Comparison of ENCODE assay signal across 12 cellular contexts in genomic region chr2:44964704-44965343, GRCh38. TPM values are rescaled to one million over a fixed set of nuclear protein-coding genes. Genes with fewer than 3 reads are reported as not detected.
DNase-seq lines count a peak whose midpoint lies in the region; ATAC-seq, FAIRE-seq and TF ChIP-seq lines count a peak whose summit lies in the region.
"Had no signal": no experiment of that assay in that cellular context is flagged by ENCODE, and none has a peak within 500 bp of the region (broad histone marks: within the 10 kb centered on the region; RNA-seq: fewer than 3 reads in every experiment).

No MANE protein-coding gene starts in this region.

- no peak overlapping the region for H3K27ac ChIP-seq in OCI-LY7 (ENCODE audit: low read depth, low read length, poor library complexity, severe bottlenecking)
- H3K27ac ChIP-seq in spleen, result no peak overlapping the region

- H3K79me2 ChIP-seq in OCI-LY7 (ENCODE audit: insufficient read depth, low read depth, low read length), result no peaks in the 10 kb centered on the region

- H3K36me3 ChIP-seq in OCI-LY7 (ENCODE audit: insufficient read depth, low read length) (no peaks in the 10 kb centered on the region), spleen (no peaks in the 10 kb centered on the region)

- H3K4me1 Mint-ChIP-seq in activated T-cell treated with anti-CD3 and anti-CD28 coated beads, Interleukin-2, amount 50 U/mL, for 24 hours (ENCODE audit: low read depth), result no peaks in the 10 kb centered on the region
- H3K4me1 Mint-ChIP-seq: activated naive CD4-positive, alpha-beta T cell treated with anti-CD3 and anti-CD28 coated beads, Interleukin-2, amount 50 U/mL, for 24 hours had no signal

- no peaks in the 10 kb centered on the region for H3K9me3 Mint-ChIP-seq in activated T-cell treated with anti-CD3 and anti-CD28 coated beads, Interleukin-2, amount 50 U/mL, for 24 hours
- H3K9me3 Mint-ChIP-seq: activated naive CD4-positive, alpha-beta T cell treated with anti-CD3 and anti-CD28 coated beads, Interleukin-2, amount 50 U/mL, for 24 hours had no signal

- TF ChIP-seq POLR2A in spleen (IDR thresholded peaks at IDR 0.05), result no peak

- BruUV-seq in OCI-LY7 (replicated peaks; lab: Mats Ljungman, UMichigan), result no TSS peak

- CTCF ChIA-PET in HEK293T (lab: Yijun Ruan, JAX), result interaction anchor here (0.7 to 1.2 kb wide), 5 partner anchors 9 to 1954 kb away, joined by 3 to 6 read pairs (median 3); no protein-coding TSS in a partner anchor
- CTCF ChIA-PET in OCI-LY7 (lab: Charles Lee; ENCODE audit: unreplicated experiment), result no interaction called here

- intact Hi-C loops in OCI-LY7 (cut with micrococcal nuclease; ENCODE audit: unreplicated experiment) (no loop called here), spleen (cut with DNase I; ENCODE audit: low total_unique reads) (no loop called here), sciatic nerve (cut with DNase I) (no loop called here)

- H2AFZ ChIP-seq in OCI-LY7 (ENCODE audit: low read length), result no peak overlapping the region

- POLR2A ChIA-PET in HEK293T (lab: Yijun Ruan, JAX) (no interaction called here), OCI-LY7 (lab: Charles Lee) (interaction anchor here (0.6 kb wide), 1 partner anchor 529 kb away, joined by 6 read pairs; no protein-coding TSS in a partner anchor)

- no peak overlapping the region for H3K27ac Mint-ChIP-seq in activated T-cell treated with anti-CD3 and anti-CD28 coated beads, Interleukin-2, amount 50 U/mL, for 24 hours
- H3K27ac Mint-ChIP-seq: activated naive CD4-positive, alpha-beta T cell treated with anti-CD3 and anti-CD28 coated beads, Interleukin-2, amount 50 U/mL, for 24 hours had no signal

- TF ChIP-seq CTCF in OCI-LY7 (conservative IDR thresholded peaks at IDR 0.05; ENCODE audit: low read length) (peak; percentile 68), spleen (IDR thresholded peaks at IDR 0.05 in 8 of 11, conservative IDR thresholded peaks at IDR 0.05 in 3 of 11) (peak in 1 of 11 experiments; percentile 9)

- H3K4me2 ChIP-seq in OCI-LY7 (ENCODE audit: low read length), result no peak overlapping the region; the same call in 1 of the 2 replicates

- no peak overlapping the region for H3K4me3 Mint-ChIP-seq in activated T-cell treated with anti-CD3 and anti-CD28 coated beads, Interleukin-2, amount 50 U/mL, for 24 hours
- H3K4me3 Mint-ChIP-seq: activated naive CD4-positive, alpha-beta T cell treated with anti-CD3 and anti-CD28 coated beads, Interleukin-2, amount 50 U/mL, for 24 hours had no signal

- no peak overlapping the region for H3K4me3 ChIP-seq in OCI-LY7 (ENCODE audit: low read depth, low read length, poor library complexity, severe bottlenecking)
- no peak overlapping the region for H3K4me3 ChIP-seq in spleen

- peak; percentile 98 for FAIRE-seq in islet of Langerhans (lab: Jason Lieb, UNC)

- 23 to 28% (median 25%) methylated on average over 14 to 16 of the region's 16 CpGs for WGBS in spleen, 5 donors

- ATAC-seq in HG03342 (IDR thresholded peaks at IDR 0.05; ENCODE audit: unreplicated experiment) (no peak), sciatic nerve (no peak)

- H3K27me3 Mint-ChIP-seq in activated T-cell treated with anti-CD3 and anti-CD28 coated beads, Interleukin-2, amount 50 U/mL, for 24 hours, result peaks cover 38% of the 10 kb centered on the region

- DNase-seq in COR-L47 (lab: John Stamatoyannopoulos, UW), result peak; percentile 86
- peak; percentile 48 for DNase-seq in HEK293T (ENCODE audit: extremely low spot score)
- DNase-seq in OCI-LY7 (ENCODE audit: low spot score), result peak; percentile 49
- no peak for DNase-seq in spleen
- no peak for DNase-seq in activated T-cell treated with anti-CD3 and anti-CD28 coated beads, Interleukin-2, amount 50 U/mL, for 24 hours
- DNase-seq in sciatic nerve (ENCODE audit: low spot score), result no peak
- DNase-seq: T1000 had no signal

- no peaks in the 10 kb centered on the region for H4K20me1 ChIP-seq in OCI-LY7 (ENCODE audit: insufficient read depth, low read length)

- H3K4me1 ChIP-seq in OCI-LY7 (ENCODE audit: insufficient read depth, low read length, poor library complexity, severe bottlenecking), result no peaks in the 10 kb centered on the region
- no peaks in the 10 kb centered on the region for H3K4me1 ChIP-seq in spleen

- H3K9me3 ChIP-seq in OCI-LY7 (ENCODE audit: low read length) (no peaks in the 10 kb centered on the region), spleen (no peaks in the 10 kb centered on the region)

- H3K9me2 ChIP-seq in OCI-LY7 (ENCODE audit: insufficient read depth, low read length), result no peaks in the 10 kb centered on the region

- no peaks in the 10 kb centered on the region for H3K36me3 Mint-ChIP-seq in activated T-cell treated with anti-CD3 and anti-CD28 coated beads, Interleukin-2, amount 50 U/mL, for 24 hours (ENCODE audit: low read depth)
- H3K36me3 Mint-ChIP-seq: activated naive CD4-positive, alpha-beta T cell treated with anti-CD3 and anti-CD28 coated beads, Interleukin-2, amount 50 U/mL, for 24 hours had no signal

- peaks cover 0 to 61% (median 9%) of the 10 kb centered on the region in 7 donors for H3K27me3 ChIP-seq in spleen (replicated peaks in 1 of 7)

TF ChIP-seq in HEK293T, 16 proteins besides CTCF, POLR2A, EP300 and RAD21:
- TF ChIP-seq SP1 (IDR thresholded peaks at IDR 0.05) (no peak), HDGF (IDR thresholded peaks at IDR 0.05; ENCODE audit: borderline replicate concordance) (no peak), FOXA1 (IDR thresholded peaks at IDR 0.05) (no peak), FOXK2 (IDR thresholded peaks at IDR 0.05) (no peak), FOXM1 (IDR thresholded peaks at IDR 0.05; ENCODE audit: borderline replicate concordance) (no peak), TARDBP (IDR thresholded peaks at IDR 0.05) (no peak), ZNF384 (IDR thresholded peaks at IDR 0.05) (no peak), NFRKB (IDR thresholded peaks at IDR 0.05) (no peak), LEF1 (IDR thresholded peaks at IDR 0.05; ENCODE audit: borderline replicate concordance) (no peak), SUZ12 (IDR thresholded peaks at IDR 0.05) (no peak), L3MBTL2 (conservative IDR thresholded peaks at IDR 0.05) (no peak), BHLHE40 (IDR thresholded peaks at IDR 0.05; ENCODE audit: borderline replicate concordance) (no peak), ELF4 (IDR thresholded peaks at IDR 0.05) (no peak), PKNOX1 (IDR thresholded peaks at IDR 0.05) (no peak)

RNA-seq across cellular contexts. Expression of gene SIX3, which starts 23.3 kb away (rescaled TPM):
- total RNA-seq in OCI-LY7 (2014; rRNA removed; shearing (Covaris generic)), result not detected in 2 replicates
- not detected in 2 replicates for total RNA-seq in OCI-LY7 (2022)
- total RNA-seq in spleen, result not detected
- polyA plus RNA-seq in spleen, result under 1 TPM in 1 of 3 donors, not detected in 2; 0.03 TPM
- not detected for total RNA-seq in sciatic nerve
- total RNA-seq: myocyte had no signal
- polyA plus RNA-seq: esophagus had no signal

RNA-seq across cellular contexts. Expression of gene SIX2, which starts 44.4 kb away (rescaled TPM):
- not detected in 2 replicates for total RNA-seq in OCI-LY7 (2014; rRNA removed; shearing (Covaris generic))
- total RNA-seq in OCI-LY7 (2022) (not detected in 2 replicates), spleen (under 1 TPM in 1 of 7 donors, not detected in 6; 0.20 TPM), sciatic nerve (3.6 TPM)
- under 1 TPM in 2 of 3 donors, not detected in 1; 0.03 TPM for polyA plus RNA-seq in spleen

Comparison
In these comparisons a context has a peak if more than half of its experiments do, and no peak if none do; other contexts are left out.
1. DNase-seq: peak in COR-L47 (single experiment), HEK293T (single experiment) and OCI-LY7 (single experiment); none in spleen (single experiment), activated T-cell treated with anti-CD3 and anti-CD28 coated beads, Interleukin-2, amount 50 U/mL, for 24 hours (single experiment) and sciatic nerve (single experiment).